In the genomic region with DNA sequence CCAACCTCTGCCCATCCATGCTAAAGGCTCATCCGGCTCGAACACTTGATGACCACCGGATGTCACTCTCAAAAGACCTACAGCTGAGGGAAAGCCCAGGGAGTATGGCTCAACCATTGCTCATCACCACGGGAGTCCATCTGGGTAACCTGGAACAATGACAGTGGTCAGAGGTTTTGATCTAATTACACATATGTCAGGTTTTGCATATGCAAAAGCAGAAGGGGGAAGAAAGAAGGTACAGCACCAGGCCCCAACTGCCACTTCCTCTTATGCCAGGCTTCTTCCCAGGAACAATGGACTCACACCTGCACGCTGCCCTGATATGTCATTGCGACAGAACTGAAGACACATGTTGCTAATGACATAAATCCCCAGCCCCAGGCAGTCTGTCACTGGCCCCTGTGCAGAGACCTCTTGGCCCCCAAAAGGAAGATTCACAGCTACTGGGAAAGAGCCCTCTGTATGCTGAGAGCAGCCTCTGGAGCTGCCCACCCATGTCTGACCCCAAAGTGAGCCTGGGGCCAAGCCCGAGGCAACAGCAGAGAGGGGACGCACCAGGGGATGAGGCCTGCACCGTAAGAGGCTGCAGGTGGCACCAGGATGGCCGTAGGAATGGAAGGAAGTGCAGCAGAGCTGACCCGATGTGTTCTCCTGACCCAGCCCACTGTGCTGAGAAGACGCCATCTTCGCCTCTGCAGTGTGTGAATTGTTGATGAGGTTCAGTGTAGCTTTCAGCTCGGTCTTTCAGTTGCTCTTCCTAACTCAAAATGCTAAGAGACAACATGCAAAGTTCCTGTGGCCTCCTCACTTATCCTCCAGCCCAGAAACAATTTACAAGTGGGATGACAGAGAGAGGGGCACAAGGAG, we compare ENCODE assay signal across 8 cellular contexts. TPM values are rescaled to one million over a fixed set of nuclear protein-coding genes. Genes with fewer than 3 reads are reported as not detected.
DNase-seq lines count a peak whose midpoint lies in the region; ATAC-seq and TF ChIP-seq lines count a peak whose summit lies in the region.

No MANE protein-coding gene starts in this region.

- peak overlapping the region in 1 of 3 donors; percentile 39 for H3K27ac ChIP-seq in thyroid gland

- no peaks in the 10 kb centered on the region for H3K27me3 Mint-ChIP-seq in naive thymus-derived CD8-positive, alpha-beta T cell

- H3K27ac Mint-ChIP-seq in naive thymus-derived CD8-positive, alpha-beta T cell, result peak overlapping the region in 8 of 10 donors; percentile 13 to 88 (median 68)

- WGBS in thyroid gland, 2 donors, result 82 to 88% methylated on average over 13 to 14 of the region's 14 CpGs

- POLR2A ChIA-PET in naive thymus-derived CD8-positive, alpha-beta T cell (lab: Charles Lee), result interaction anchor here (0.5 kb wide), 2 partner anchors 824 to 1356 kb away, joined by 4 read pairs; no protein-coding TSS in a partner anchor

- H3K9me3 ChIP-seq in thyroid gland, result no peaks in the 10 kb centered on the region

- peak overlapping the region in 2 of 10 donors; percentile 31 to 32 for H3K4me3 Mint-ChIP-seq in naive thymus-derived CD8-positive, alpha-beta T cell

- peaks cover 0 to 4% of the 10 kb centered on the region in 2 donors for H3K36me3 ChIP-seq in thyroid gland

- H3K27me3 ChIP-seq in thyroid gland, result no peaks in the 10 kb centered on the region

- peaks cover 9 to 35% (median 10%) of the 10 kb centered on the region in 3 donors for H3K36me3 Mint-ChIP-seq in naive thymus-derived CD8-positive, alpha-beta T cell

- peaks cover 32 to 90% (median 63%) of the 10 kb centered on the region in 4 donors for H3K4me1 Mint-ChIP-seq in naive thymus-derived CD8-positive, alpha-beta T cell

- intact Hi-C loops in thyroid gland (cut with DNase I), result no loop called here

- H3K9me3 Mint-ChIP-seq in naive thymus-derived CD8-positive, alpha-beta T cell, result peaks cover 0 to 6% (median 0%) of the 10 kb centered on the region in 9 donors

- TF ChIP-seq POLR2A in thyroid gland (IDR thresholded peaks at IDR 0.05), result no peak

- H3K4me1 ChIP-seq in thyroid gland, result peaks cover 27 to 43% of the 10 kb centered on the region in 2 donors

- TF ChIP-seq CTCF in thyroid gland (IDR thresholded peaks at IDR 0.05), result no peak

- DNase-seq in SKM-1 (lab: John Stamatoyannopoulos, UW; ENCODE audit: unreplicated experiment) (peak; percentile 51), amygdala (lab: John Stamatoyannopoulos, UW) (no peak), thyroid gland (no peak), H4 (ENCODE audit: low spot score) (no peak), SK-N-DZ (ENCODE audit: low spot score) (no peak)
- no peak for DNase-seq in naive thymus-derived CD8-positive, alpha-beta T cell

- no peak overlapping the region for H3K4me3 ChIP-seq in thyroid gland (replicated peaks in 1 of 3)

- ATAC-seq in GM18511 (IDR thresholded peaks at IDR 0.05; ENCODE audit: unreplicated experiment), result peak; percentile 35
- peak; percentile 35 for ATAC-seq in HG03045 (IDR thresholded peaks at IDR 0.05; ENCODE audit: unreplicated experiment)
- ATAC-seq in naive thymus-derived CD8-positive, alpha-beta T cell, result peak in 1 of 2 donors; percentile 34

RNA-seq across cellular contexts. Expression of a gene that starts 26.3 kb away (rescaled TPM):
- total RNA-seq in naive thymus-derived CD8-positive, alpha-beta T cell, result 10 to 100 TPM; 47.0 to 47.9 TPM
- polyA plus RNA-seq in naive thymus-derived CD8-positive, alpha-beta T cell, result 1 to 10 TPM; 6.8 to 9.6 (median 8.5) TPM
- total RNA-seq in thyroid gland, result 10 to 100 TPM; 24.4 to 37.4 (median 28.6) TPM
- 6.7 and 8.5 TPM in 2 replicates for total RNA-seq in H4 (2014; rRNA removed; shearing (Covaris generic))
- 8.4 and 8.6 TPM in 2 replicates for polyA plus RNA-seq in SK-N-DZ (2014; cell fraction: cytosol; rRNA removed)
- polyA plus RNA-seq in SK-N-DZ (2014; cell fraction: nucleus; rRNA removed), result 13.1 and 14.7 TPM in 2 replicates

RNA-seq across cellular contexts. Expression of a gene that starts 50.5 kb away (rescaled TPM):
- not detected for total RNA-seq in naive thymus-derived CD8-positive, alpha-beta T cell
- polyA plus RNA-seq in naive thymus-derived CD8-positive, alpha-beta T cell, result not detected
- under 1 TPM in 1 of 4 donors, not detected in 3; 0.58 TPM for total RNA-seq in thyroid gland
- total RNA-seq in H4 (2014; rRNA removed; shearing (Covaris generic)), result 0.08 and 0.47 TPM in 2 replicates
- not detected in 2 replicates for polyA plus RNA-seq in SK-N-DZ (2014; cell fraction: cytosol; rRNA removed)
- polyA plus RNA-seq in SK-N-DZ (2014; cell fraction: nucleus; rRNA removed), result not detected in 2 replicates

RNA-seq across cellular contexts. Expression of a gene that starts 50.7 kb away (rescaled TPM):
- total RNA-seq in naive thymus-derived CD8-positive, alpha-beta T cell, result 1 to 10 TPM; 4.1 to 4.4 TPM
- 1 to 10 TPM in 1 of 3 donors, under 1 TPM in 1, not detected in 1; 0.23 to 2.0 TPM for polyA plus RNA-seq in naive thymus-derived CD8-positive, alpha-beta T cell
- 10 to 100 TPM in 3 of 4 donors, 1 to 10 TPM in 1; 8.6 to 12.0 (median 10.6) TPM for total RNA-seq in thyroid gland
- total RNA-seq in H4 (2014; rRNA removed; shearing (Covaris generic)), result 6.7 and 7.7 TPM in 2 replicates
- 3.1 and 5.9 TPM in 2 replicates for polyA plus RNA-seq in SK-N-DZ (2014; cell fraction: cytosol; rRNA removed)
- 6.7 and 7.9 TPM in 2 replicates for polyA plus RNA-seq in SK-N-DZ (2014; cell fraction: nucleus; rRNA removed)
